In the genomic region with DNA sequence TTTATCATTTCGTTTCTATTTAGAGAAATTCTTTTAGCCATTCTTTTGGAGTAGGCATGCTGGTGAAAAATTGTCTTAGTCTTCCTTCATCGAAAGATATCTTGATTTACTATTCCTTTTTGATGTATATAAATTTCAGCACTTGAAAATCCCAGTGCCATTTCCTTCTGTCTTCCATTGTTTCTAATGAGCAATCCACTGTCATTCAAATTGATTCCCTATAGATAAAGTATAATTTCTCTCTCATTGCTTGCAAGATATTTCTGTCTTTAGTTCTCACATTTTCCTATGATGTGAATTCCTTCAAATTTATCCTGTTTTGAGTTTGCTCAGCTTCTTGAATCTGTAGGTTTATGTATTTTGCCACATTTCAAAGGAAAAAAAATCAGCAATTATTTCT, we compare ENCODE assay signal across 34 cellular contexts.
"Had no signal": no experiment of that assay in that cellular context is flagged by ENCODE, and none has a peak within 500 bp of the region (broad histone marks: within the 10 kb centered on the region; RNA-seq: fewer than 3 reads in every experiment).

No MANE protein-coding gene starts in this region.

- H3K27me3 ChIP-seq: MG63 had no signal

- DNase-seq: Karpas-422, Kasumi-1, MG63, MM.1S, MV-4-11, NCI-H1048, NCI-H1092, NCI-H1092 treated with DMSO at 0.1 percent for 48 hours, NCI-H1105, NCI-H1105 treated with DMSO at 0.1 percent for 48 hours, NCI-H1417, NCI-H1417 treated with DMSO at 0.1 percent for 48 hours, NCI-H1436, NCI-H1436 treated with DMSO at 0.1 percent for 48 hours, NCI-H146, NCI-H1694, NCI-H1694 treated with DMSO at 0.1 percent for 48 hours, NCI-H187, NCI-H187 treated with DMSO at 0.1 percent for 48 hours, NCI-H1930, NCI-H2029, NCI-H2029 treated with DMSO at 0.1 percent for 48 hours, NCI-H2081, NCI-H2081 treated with DMSO at 0.1 percent for 48 hours, NCI-H2107, NCI-H2171, NCI-H2171 treated with DMSO at 0.1 percent for 48 hours, NCI-H2227 treated with DMSO at 0.1 percent for 48 hours, NCI-H226, NCI-H345, NCI-H446, NCI-H446 treated with DMSO at 0.1 percent for 48 hours, NCI-H510A, NCI-H510A treated with DMSO at 0.1 percent for 48 hours had no signal

- H3K36me3 ChIP-seq: MG63 had no signal

- H3K4me3 ChIP-seq: MG63 had no signal
